ENCODE assay signal across 20 cellular contexts in genomic region chr9:69835412-69836080, GRCh38. TPM values are rescaled to one million over a fixed set of nuclear protein-coding genes. Genes with fewer than 3 reads are reported as not detected.
DNase-seq lines count a peak whose midpoint lies in the region; ATAC-seq and FAIRE-seq lines count a peak whose summit lies in the region.
"Had no signal": no experiment of that assay in that cellular context is flagged by ENCODE, and none has a peak within 500 bp of the region (broad histone marks: within the 10 kb centered on the region; RNA-seq: fewer than 3 reads in every experiment).

No MANE protein-coding gene starts in this region.

- in situ Hi-C loops in HAP-1 (cut with MboI; ENCODE audit: low sequenced_read_pairs): no loop called here

- peaks cover 27% of the 10 kb centered on the region for H3K4me1 ChIP-seq in HAP-1
- H3K4me1 ChIP-seq: BLaER1 treated with 17β-estradiol and CSF1 and Interleukin-3, amounts not matched to agents 10 nM and 100 nM had no signal

- no peak for DNase-seq in activated T-cell treated with anti-CD3 and anti-CD28 coated beads, Interleukin-2, amount 50 U/mL, for 72 hours
- no peak for DNase-seq in activated T-cell treated with anti-CD3 and anti-CD28 coated beads for 4 hours
- DNase-seq in HAP-1 (ENCODE audit: low spot score in 2 of 2): peak; percentile 71 to 98
- DNase-seq in activated naive CD8-positive, alpha-beta T cell treated with anti-CD3 and anti-CD28 coated beads for 36 hours: no peak
- no peak for DNase-seq in NCI-H1694 (lab: John Stamatoyannopoulos, UW)
- no peak for DNase-seq in urothelium cell line (ENCODE audit: low spot score)
- DNase-seq: DMS79 treated with DMSO at 0.1 percent for 48 hours, IMR-90, NCI-H1436 treated with DMSO at 0.1 percent for 48 hours, NCI-H2029 treated with DMSO at 0.1 percent for 48 hours, NCI-H2171, NCI-H526, PC-3, RPMI8226, SIG-M5 had no signal

- no peaks in the 10 kb centered on the region for H3K36me3 ChIP-seq in HAP-1 (replicated peaks)
- H3K36me3 ChIP-seq: BLaER1 treated with 17β-estradiol and CSF1 and Interleukin-3, amounts not matched to agents 10 nM and 100 nM had no signal

- peak overlapping the region; percentile 59 to 73 for H3K4me3 Mint-ChIP-seq in activated T-cell treated with anti-CD3 and anti-CD28 coated beads, Interleukin-2, amount 50 U/mL, for 72 hours
- H3K4me3 Mint-ChIP-seq in activated naive CD8-positive, alpha-beta T cell treated with anti-CD3 and anti-CD28 coated beads for 36 hours: peak overlapping the region; percentile 14

- no peaks in the 10 kb centered on the region for H3K9me3 ChIP-seq in HAP-1
- H3K9me3 ChIP-seq: BLaER1 treated with 17β-estradiol and CSF1 and Interleukin-3, amounts not matched to agents 10 nM and 100 nM had no signal

- peaks cover 45% of the 10 kb centered on the region for H3K4me1 Mint-ChIP-seq in activated T-cell treated with anti-CD3 and anti-CD28 coated beads, Interleukin-2, amount 50 U/mL, for 72 hours (ENCODE audit: low read depth)
- H3K4me1 Mint-ChIP-seq in activated naive CD8-positive, alpha-beta T cell treated with anti-CD3 and anti-CD28 coated beads for 36 hours: peaks cover 30% of the 10 kb centered on the region

- no peak overlapping the region for H3K4me3 ChIP-seq in HAP-1
- H3K4me3 ChIP-seq: BLaER1 treated with 17β-estradiol and CSF1 and Interleukin-3, amounts not matched to agents 10 nM and 100 nM had no signal

- no peak for FAIRE-seq in urothelium cell line (lab: Jason Lieb, UNC)
- FAIRE-seq: H54 had no signal

- no peak overlapping the region for H3K27ac Mint-ChIP-seq in activated T-cell treated with anti-CD3 and anti-CD28 coated beads, Interleukin-2, amount 50 U/mL, for 72 hours
- H3K27ac Mint-ChIP-seq in activated naive CD8-positive, alpha-beta T cell treated with anti-CD3 and anti-CD28 coated beads for 36 hours: peak overlapping the region; percentile 72

- H3K27me3 Mint-ChIP-seq in activated T-cell treated with anti-CD3 and anti-CD28 coated beads, Interleukin-2, amount 50 U/mL, for 72 hours (ENCODE audit: low read depth): no peaks in the 10 kb centered on the region
- no peaks in the 10 kb centered on the region for H3K27me3 Mint-ChIP-seq in activated naive CD8-positive, alpha-beta T cell treated with anti-CD3 and anti-CD28 coated beads for 36 hours

- no peaks in the 10 kb centered on the region for H3K9me3 Mint-ChIP-seq in activated T-cell treated with anti-CD3 and anti-CD28 coated beads, Interleukin-2, amount 50 U/mL, for 72 hours
- no peaks in the 10 kb centered on the region for H3K9me3 Mint-ChIP-seq in activated naive CD8-positive, alpha-beta T cell treated with anti-CD3 and anti-CD28 coated beads for 36 hours

- no peak for ATAC-seq in activated T-cell treated with anti-CD3 and anti-CD28 coated beads, Interleukin-2, amount 50 U/mL, for 72 hours (replicated peaks in 1 of 2)
- no peak for ATAC-seq in GM19463 (IDR thresholded peaks at IDR 0.05; ENCODE audit: unreplicated experiment)
- ATAC-seq: PC-3 had no signal

- H3K27me3 ChIP-seq in HAP-1 (ENCODE audit: low read depth): no peaks in the 10 kb centered on the region
- H3K27me3 ChIP-seq: BLaER1 treated with 17β-estradiol and CSF1 and Interleukin-3, amounts not matched to agents 10 nM and 100 nM had no signal

- peaks cover 0 to 2% of the 10 kb centered on the region in 2 donors for H3K36me3 Mint-ChIP-seq in activated T-cell treated with anti-CD3 and anti-CD28 coated beads, Interleukin-2, amount 50 U/mL, for 72 hours (ENCODE audit: insufficient read depth in 2 of 2)
- H3K36me3 Mint-ChIP-seq in activated naive CD8-positive, alpha-beta T cell treated with anti-CD3 and anti-CD28 coated beads for 36 hours: no peaks in the 10 kb centered on the region

RNA-seq across cellular contexts. Expression of gene CFAP95, which starts 14.9 kb away (rescaled TPM):
- total RNA-seq in activated T-cell treated with anti-CD3 and anti-CD28 coated beads, Interleukin-2, amount 50 U/mL, for 72 hours: not detected
- 1 to 10 TPM; 3.1 to 4.7 TPM for total RNA-seq in activated naive CD8-positive, alpha-beta T cell treated with anti-CD3 and anti-CD28 coated beads for 36 hours
- total RNA-seq: HT1080, IMR-90, M059J, PC-3 had no signal

Comparison
In these comparisons a context has a peak if more than half of its experiments do, and no peak if none do; other contexts are left out.
1. DNase-seq: peak in HAP-1 (2 of 2); none in activated T-cell treated with anti-CD3 and anti-CD28 coated beads, Interleukin-2, amount 50 U/mL, for 72 hours (0 of 2), activated T-cell treated with anti-CD3 and anti-CD28 coated beads for 4 hours (single experiment), activated naive CD8-positive, alpha-beta T cell treated with anti-CD3 and anti-CD28 coated beads for 36 hours (single experiment), NCI-H1694 (single experiment) and urothelium cell line (single experiment).